ENCODE assay signal across 23 cellular contexts in genomic region chr4:1803523-1804423, GRCh38. TPM values are rescaled to one million over a fixed set of nuclear protein-coding genes. Genes with fewer than 3 reads are reported as not detected.
DNase-seq lines count a peak whose midpoint lies in the region; ATAC-seq, FAIRE-seq and TF ChIP-seq lines count a peak whose summit lies in the region.
"Had no signal": no experiment of that assay in that cellular context is flagged by ENCODE, and none has a peak within 500 bp of the region (broad histone marks: within the 10 kb centered on the region; RNA-seq: fewer than 3 reads in every experiment).

No MANE protein-coding gene starts in this region.

- BruUV-seq in K562 (replicated peaks; lab: Mats Ljungman, UMichigan), result no TSS peak

- TF ChIP-seq EP300 in K562 (IDR thresholded peaks at IDR 0.05; ENCODE audit: low read length), result no peak

- no peak for ATAC-seq in K562
- ATAC-seq in psoas muscle, result no peak
- ATAC-seq: A549, HCT116 had no signal

- peak; percentile 7 for DNase-seq in NCI-H748 (lab: John Stamatoyannopoulos, UW; ENCODE audit: unreplicated experiment)
- no peak for DNase-seq in NCI-H748 treated with DMSO at 0.1 percent for 48 hours (lab: John Stamatoyannopoulos, UW)
- DNase-seq in BE2C, result no peak
- peak in 1 of 4 experiments; percentile 24 for DNase-seq in K562 (ENCODE audit: extremely low read depth in 1 of 4, low spot score in 3 of 4)
- no peak for DNase-seq in DMS53 (lab: John Stamatoyannopoulos, UW)
- DNase-seq in psoas muscle, result no peak
- DNase-seq in hippocampal formation (lab: John Stamatoyannopoulos, UW), result no peak
- DNase-seq: AML-193; CD4-positive, CD25-positive, alpha-beta regulatory T cell; CD8-positive, alpha-beta memory T cell; COR-L47; DMS 273 treated with DMSO at 0.1 percent for 48 hours; HFFc6; IMR-90 had no signal

- H3K27ac ChIP-seq in KMS-11 (peak overlapping the region; percentile 20; the same call in 1 of the 2 replicates), K562 (ENCODE audit: extremely low read depth, low read depth, low read length) (no peak overlapping the region), psoas muscle (no peak overlapping the region)
- H3K27ac ChIP-seq: 22Rv1, A549, HL-60 had no signal

- no peaks in the 10 kb centered on the region for H3K9me3 ChIP-seq in BE2C
- no peaks in the 10 kb centered on the region for H3K9me3 ChIP-seq in K562 (replicated peaks; ENCODE audit: control insufficient read depth, insufficient read depth, low read depth, low read length)
- no peaks in the 10 kb centered on the region for H3K9me3 ChIP-seq in psoas muscle
- H3K9me3 ChIP-seq: A549 had no signal

- H3K4me3 ChIP-seq in BE2C (ENCODE audit: low read depth, low read length) (no peak overlapping the region), KMS-11 (IDR thresholded peaks at IDR 0.05; ENCODE audit: insufficient read depth, low read depth, low read length) (no peak overlapping the region), K562 (no peak overlapping the region), psoas muscle (no peak overlapping the region)
- H3K4me3 ChIP-seq: A549, GM23338 had no signal

- TF ChIP-seq POLR2A in K562 (conservative IDR thresholded peaks at IDR 0.05), result no peak

- H3K9ac ChIP-seq in KMS-11 (no peak overlapping the region; the same call in 1 of the 2 replicates), K562 (ENCODE audit: insufficient read depth in 1 of 2, low read depth in 2 of 2, low read length in 2 of 2) (peak overlapping the region in 1 of 2 experiments; percentile 35; a peak in 1 of 4 replicates)

- 98% methylated on average over 30 of the region's 51 CpGs for WGBS in K562 (ENCODE audit: insufficient coverage, low coverage, missing lambda C conversion rate)
- 86 to 88% (median 87%) methylated on average over 49 to 51 of the region's 51 CpGs for WGBS in psoas muscle, 3 donors

- H4K20me1 ChIP-seq in KMS-11 (ENCODE audit: insufficient read depth), result no peaks in the 10 kb centered on the region
- H4K20me1 ChIP-seq in K562 (replicated peaks; ENCODE audit: control insufficient read depth, insufficient read depth, low read length), result no peaks in the 10 kb centered on the region; the same call in 1 of the 2 replicates

- TF ChIP-seq CTCF in BE2C (IDR thresholded peaks at IDR 0.05; ENCODE audit: low read depth, low read length) (peak; percentile 10; the same call in 1 of the 2 replicates), KMS-11 (conservative IDR thresholded peaks at IDR 0.05; ENCODE audit: low read depth, low read length) (no peak), K562 (IDR thresholded peaks at IDR 0.05 in 2 of 3, conservative IDR thresholded peaks at IDR 0.05 in 1 of 3; ENCODE audit: insufficient read depth in 2 of 3, low read depth in 1 of 3, low read length in 3 of 3) (no peak), psoas muscle (IDR thresholded peaks at IDR 0.05) (no peak)

- H3K79me2 ChIP-seq in KMS-11 (ENCODE audit: insufficient read depth, low read depth), result no peaks in the 10 kb centered on the region
- H3K79me2 ChIP-seq in K562 (ENCODE audit: control insufficient read depth, insufficient read depth, low read length), result peaks cover 5% of the 10 kb centered on the region; the same call in 1 of the 3 replicates

- H3K4me2 ChIP-seq in KMS-11 (no peak overlapping the region), K562 (ENCODE audit: insufficient read depth, low read length) (no peak overlapping the region)
- H3K4me2 ChIP-seq: A549, GM23338 had no signal

- TF ChIP-seq RAD21 in K562 (CRISPR knock-in tag; conservative IDR thresholded peaks at IDR 0.05 in 1 of 2, IDR thresholded peaks at IDR 0.05 in 1 of 2), result no peak

- in situ Hi-C loops in K562 (cut with MboI), result no loop called here

- H3K36me3 ChIP-seq in BE2C (no peaks in the 10 kb centered on the region), KMS-11 (ENCODE audit: insufficient read depth) (no peaks in the 10 kb centered on the region), K562 (ENCODE audit: control insufficient read depth, insufficient read depth, low read length) (peaks cover 84% of the 10 kb centered on the region; the same call in 2 of the 3 replicates), psoas muscle (ENCODE audit: insufficient read depth in 1 of 2, low read depth in 1 of 2) (no peaks in the 10 kb centered on the region)

- POLR2A ChIA-PET in K562 (lab: Yijun Ruan, JAX), result interaction anchor here (0.6 to 1.6 kb wide), 3 partner anchors 9 to 12 kb away, joined by 3 to 7 read pairs (median 4); partner anchors contain the start of gene FGFR3

- CTCF ChIA-PET in K562 (lab: Yijun Ruan, JAX; ENCODE audit: low intra/inter-chr PET ratio), result interaction anchor here (0.6 kb wide), 1 partner anchor 62 kb away, joined by 3 read pairs; no protein-coding TSS in a partner anchor

- intact Hi-C loops in K562 (cut with micrococcal nuclease) (no loop called here), psoas muscle (cut with DNase I) (no loop called here)

- H2AFZ ChIP-seq in KMS-11 (ENCODE audit: low read depth) (no peak overlapping the region), K562 (ENCODE audit: low read depth, low read length) (no peak overlapping the region)
- H2AFZ ChIP-seq: GM23338 had no signal

- H3K27me3 ChIP-seq in BE2C (peaks cover 11% of the 10 kb centered on the region; the same call in 1 of the 2 replicates), KMS-11 (ENCODE audit: insufficient read depth, low read depth) (0 out of 2 replicates have a peak, but pooled peaks cover 3% of the 10 kb centered on the region), K562 (ENCODE audit: control insufficient read depth in 2 of 2, insufficient read depth in 2 of 2, low read length in 2 of 2) (no peaks in the 10 kb centered on the region), psoas muscle (ENCODE audit: insufficient read depth in 3 of 3, low read length in 2 of 3) (peaks cover 0 to 24% (median 2%) of the 10 kb centered on the region in 3 donors)

- no peak for FAIRE-seq in K562 (lab: Jason Lieb, UNC)
- FAIRE-seq: A549, G401.6, GM12891, H54 had no signal

- no peaks in the 10 kb centered on the region for H3K9me1 ChIP-seq in K562 (ENCODE audit: control insufficient read depth, insufficient read depth, low read length)

- no peaks in the 10 kb centered on the region for H3K4me1 ChIP-seq in BE2C
- H3K4me1 ChIP-seq in KMS-11 (ENCODE audit: low read depth, poor library complexity, severe bottlenecking), result no peaks in the 10 kb centered on the region
- peaks cover 0 to 72% of the 10 kb centered on the region in 2 experiments; a peak in 2 of 5 replicates for H3K4me1 ChIP-seq in K562 (replicated peaks in 1 of 2; ENCODE audit: control insufficient read depth in 2 of 2, insufficient read depth in 2 of 2, low read length in 2 of 2)
- no peaks in the 10 kb centered on the region for H3K4me1 ChIP-seq in psoas muscle
- H3K4me1 ChIP-seq: A549 had no signal

TF ChIP-seq in K562, 482 proteins besides CTCF, POLR2A, EP300 and RAD21 (continues in another document):
- TF ChIP-seq CREBBP (IDR thresholded peaks at IDR 0.05; ENCODE audit: low read depth, low read length), result no peak

RNA-seq across cellular contexts. Expression of gene FGFR3, which starts 10.7 kb away (rescaled TPM):
- polyA plus RNA-seq in BE2C (2012; ENCODE audit: insufficient read depth, insufficient read length, low read depth), result 0.25 TPM
- 54.4 and 166 TPM in 2 replicates for total RNA-seq in K562 (2011; cell fraction: chromatin; rRNA removed; ENCODE audit: low replicate concordance)
- 200 and 208 TPM in 2 replicates for total RNA-seq in K562 (2011; cell fraction: nucleolus; rRNA removed)
- 76.8 and 80.7 TPM in 2 replicates for total RNA-seq in K562 (2011; cell fraction: nucleoplasm; rRNA removed)
- total RNA-seq in K562 (2014; rRNA removed) (39.9 and 43.8 TPM in 2 replicates), K562 (2014; rRNA removed; fragmentation: Illumina TruSeq; extraction: Trizol) (6.3 and 6.5 TPM in 2 replicates), K562 (2015; rRNA removed; fragmentation: Illumina TruSeq; extraction: Trizol) (12.7 and 14.1 TPM in 2 replicates), K562 (2021) (47.8 and 60.4 TPM in 2 replicates), psoas muscle (1 to 10 TPM in 1 of 4 donors, under 1 TPM in 3; 0.17 to 1.1 (median 0.47) TPM)
- polyA plus RNA-seq in K562 (2011; rRNA removed) (20.4 and 21.7 TPM in 2 replicates), K562 (2014; fragmentation: Illumina TruSeq; extraction: Trizol) (8.4 and 22.9 TPM in 2 replicates), K562 (2014; fragmentation: Nextera tagmentation; extraction: Ambion mirVana) (1 to 10 TPM; 1.2 to 1.7 TPM), K562 (2014; rRNA removed) (48.9 and 51.5 TPM in 2 replicates), psoas muscle (under 1 TPM; 0.29 to 0.57 (median 0.30) TPM)
- 18.7 and 54.2 TPM in 2 replicates for polyA plus RNA-seq in K562 (2011; cell fraction: cytosol; rRNA removed)
- 176 and 334 TPM in 2 replicates for polyA plus RNA-seq in K562 (2011; cell fraction: nucleus; rRNA removed)
- polyA plus RNA-seq in K562 (2012), result 15.0 and 22.4 TPM in 2 replicates
- 3.9 and 9.3 TPM in 2 replicates for polyA minus RNA-seq in K562 (2011; rRNA and poly(A)+ RNA removed)
- 30.2 and 37.6 TPM in 2 replicates for polyA minus RNA-seq in K562 (2011; cell fraction: cytosol; rRNA and poly(A)+ RNA removed)
- polyA minus RNA-seq in K562 (2011; cell fraction: nucleus; rRNA and poly(A)+ RNA removed), result 59.1 and 74.0 TPM in 2 replicates
- polyA plus RNA-seq: CD4-positive, CD25-positive, alpha-beta regulatory T cell; CD8-positive, alpha-beta memory T cell had no signal

RNA-seq across cellular contexts. Expression of gene LETM1, which starts 52.2 kb away (rescaled TPM):
- polyA plus RNA-seq in BE2C (2012; ENCODE audit: insufficient read depth, insufficient read length, low read depth), result 74.3 TPM
- total RNA-seq in K562 (2011; cell fraction: chromatin; rRNA removed; ENCODE audit: low replicate concordance), result 127 and 320 TPM in 2 replicates
- 226 and 230 TPM in 2 replicates for total RNA-seq in K562 (2011; cell fraction: nucleolus; rRNA removed)
- total RNA-seq in K562 (2011; cell fraction: nucleoplasm; rRNA removed), result 127 and 144 TPM in 2 replicates
- total RNA-seq in K562 (2014; rRNA removed) (99.1 and 118 TPM in 2 replicates), K562 (2014; rRNA removed; fragmentation: Illumina TruSeq; extraction: Trizol) (26.9 and 33.1 TPM in 2 replicates), K562 (2015; rRNA removed; fragmentation: Illumina TruSeq; extraction: Trizol) (48.3 and 49.6 TPM in 2 replicates), K562 (2021) (105 and 109 TPM in 2 replicates), psoas muscle (10 to 100 TPM; 26.8 to 50.3 (median 40.1) TPM)
- polyA plus RNA-seq in K562 (2011; rRNA removed) (28.3 and 38.6 TPM in 2 replicates), K562 (2014; fragmentation: Illumina TruSeq; extraction: Trizol) (35.0 and 44.2 TPM in 2 replicates), K562 (2014; fragmentation: Nextera tagmentation; extraction: Ambion mirVana) (1 to 10 TPM; 3.9 to 5.6 TPM), K562 (2014; rRNA removed) (67.7 and 72.0 TPM in 2 replicates), psoas muscle (10 to 100 TPM; 14.1 to 26.1 (median 25.1) TPM)
- 25.3 and 48.8 TPM in 2 replicates for polyA plus RNA-seq in K562 (2011; cell fraction: cytosol; rRNA removed)
- 122 and 226 TPM in 2 replicates for polyA plus RNA-seq in K562 (2011; cell fraction: nucleus; rRNA removed)
- polyA plus RNA-seq in K562 (2012), result 34.0 and 53.2 TPM in 2 replicates
- polyA minus RNA-seq in K562 (2011; rRNA and poly(A)+ RNA removed), result 43.8 and 47.1 TPM in 2 replicates
- 67.2 and 76.8 TPM in 2 replicates for polyA minus RNA-seq in K562 (2011; cell fraction: cytosol; rRNA and poly(A)+ RNA removed)
- 76.1 and 82.1 TPM in 2 replicates for polyA minus RNA-seq in K562 (2011; cell fraction: nucleus; rRNA and poly(A)+ RNA removed)
